ENCODE assay signal across 26 cellular contexts in genomic region chr13:106474906-106475305, GRCh38.
DNase-seq lines count a peak whose midpoint lies in the region; ATAC-seq and TF ChIP-seq lines count a peak whose summit lies in the region.
"Had no signal": no experiment of that assay in that cellular context is flagged by ENCODE, and none has a peak within 500 bp of the region (broad histone marks: within the 10 kb centered on the region; RNA-seq: fewer than 3 reads in every experiment).

No MANE protein-coding gene starts in this region.

- no peaks in the 10 kb centered on the region for H4K20me1 ChIP-seq in mammary epithelial cell (ENCODE audit: insufficient read depth, low read length)
- H4K20me1 ChIP-seq: BLaER1 treated with 17β-estradiol and CSF1 and Interleukin-3, amounts not matched to agents 10 nM and 100 nM had no signal

- POLR2A ChIA-PET in MCF 10A (lab: Yijun Ruan, JAX): no interaction called here

- no peak overlapping the region for H3K27ac ChIP-seq in mammary epithelial cell (ENCODE audit: insufficient read depth, low read depth, low read length)
- H3K27ac ChIP-seq in stomach: peak overlapping the region in 4 of 5 donors; percentile 49 to 67 (median 52)
- H3K27ac ChIP-seq: 22Rv1; BLaER1 treated with 17β-estradiol and CSF1 and Interleukin-3, amounts not matched to agents 10 nM and 100 nM; HL-60; SJCRH30 had no signal

- BruUV-seq in MCF 10A (replicated peaks; lab: Mats Ljungman, UMichigan) (no TSS peak), mammary epithelial cell (replicated peaks; lab: Mats Ljungman, UMichigan) (no TSS peak)

- dilution Hi-C loops in mammary epithelial cell (cut with HindIII; ENCODE audit: low sequenced_read_pairs): no loop called here

- no peaks in the 10 kb centered on the region for H3K9me3 ChIP-seq in mammary epithelial cell (replicated peaks; ENCODE audit: insufficient read depth, low read length)
- no peaks in the 10 kb centered on the region for H3K9me3 ChIP-seq in stomach
- H3K9me3 ChIP-seq: SJCRH30 had no signal

- ATAC-seq in HG02588 (IDR thresholded peaks at IDR 0.05; ENCODE audit: unreplicated experiment): no peak
- no peak for ATAC-seq in HG03520 (IDR thresholded peaks at IDR 0.05; ENCODE audit: unreplicated experiment)
- ATAC-seq: CD8-positive, alpha-beta T cell; Panc1 had no signal

- H3K36me3 ChIP-seq in mammary epithelial cell (ENCODE audit: insufficient read depth, low read length) (no peaks in the 10 kb centered on the region), stomach (no peaks in the 10 kb centered on the region)
- H3K36me3 ChIP-seq: BLaER1 treated with 17β-estradiol and CSF1 and Interleukin-3, amounts not matched to agents 10 nM and 100 nM; SJCRH30 had no signal

- H3K4me1 ChIP-seq in mammary epithelial cell (ENCODE audit: insufficient read depth, low read length) (peaks cover 19% of the 10 kb centered on the region), stomach (peaks cover 21 to 39% (median 29%) of the 10 kb centered on the region in 4 donors)
- H3K4me1 ChIP-seq: SJCRH30 had no signal

- no peaks in the 10 kb centered on the region for H3K79me2 ChIP-seq in mammary epithelial cell (ENCODE audit: insufficient read depth, low read length)

- H3K27ac Mint-ChIP-seq in MCF 10A (ENCODE audit: low read depth, unreplicated experiment): peak overlapping the region; percentile 12
- peak overlapping the region; percentile 15 for H3K27ac Mint-ChIP-seq in nephron progenitor cell
- no peak overlapping the region for H3K27ac Mint-ChIP-seq in glutamatergic neuron (ENCODE audit: unreplicated experiment)
- H3K27ac Mint-ChIP-seq: CD8-positive, alpha-beta T cell had no signal

- no peak overlapping the region for H3K4me2 ChIP-seq in mammary epithelial cell (ENCODE audit: insufficient read depth, low read depth, low read length)
- H3K4me2 ChIP-seq: BLaER1 treated with 17β-estradiol and CSF1 and Interleukin-3, amounts not matched to agents 10 nM and 100 nM had no signal

- no peak for TF ChIP-seq EP300 in stomach (IDR thresholded peaks at IDR 0.05)

- no peak overlapping the region for H2AFZ ChIP-seq in mammary epithelial cell (ENCODE audit: low read depth, low read length)

- no peak for TF ChIP-seq POLR2A in stomach (IDR thresholded peaks at IDR 0.05)

- in situ Hi-C loops in mammary epithelial cell (cut with MboI; ENCODE audit: low sequenced_read_pairs in 2 of 2): no loop called here

- H3K27me3 ChIP-seq in mammary epithelial cell (ENCODE audit: insufficient read depth, low read length) (no peaks in the 10 kb centered on the region), stomach (no peaks in the 10 kb centered on the region)
- H3K27me3 ChIP-seq: BLaER1 treated with 17β-estradiol and CSF1 and Interleukin-3, amounts not matched to agents 10 nM and 100 nM; SJCRH30 had no signal

- H3K9me3 Mint-ChIP-seq in MCF 10A (ENCODE audit: unreplicated experiment) (no peaks in the 10 kb centered on the region), nephron progenitor cell (peaks cover 8% of the 10 kb centered on the region), glutamatergic neuron (ENCODE audit: unreplicated experiment) (no peaks in the 10 kb centered on the region)
- H3K9me3 Mint-ChIP-seq: CD8-positive, alpha-beta T cell had no signal

- H3K27me3 Mint-ChIP-seq in MCF 10A (ENCODE audit: insufficient read depth, unreplicated experiment) (no peaks in the 10 kb centered on the region), nephron progenitor cell (ENCODE audit: low read depth, poor library complexity) (peaks cover 15% of the 10 kb centered on the region), glutamatergic neuron (ENCODE audit: unreplicated experiment) (no peaks in the 10 kb centered on the region)

- H3K36me3 Mint-ChIP-seq in MCF 10A (ENCODE audit: insufficient read depth, unreplicated experiment): no peaks in the 10 kb centered on the region
- no peaks in the 10 kb centered on the region for H3K36me3 Mint-ChIP-seq in nephron progenitor cell (ENCODE audit: low read depth)
- H3K36me3 Mint-ChIP-seq in glutamatergic neuron (ENCODE audit: unreplicated experiment): no peaks in the 10 kb centered on the region
- H3K36me3 Mint-ChIP-seq: CD8-positive, alpha-beta T cell had no signal

- H3K4me3 Mint-ChIP-seq in MCF 10A (ENCODE audit: unreplicated experiment): no peak overlapping the region
- H3K4me3 Mint-ChIP-seq in nephron progenitor cell: no peak overlapping the region
- H3K4me3 Mint-ChIP-seq in glutamatergic neuron (ENCODE audit: unreplicated experiment): no peak overlapping the region
- H3K4me3 Mint-ChIP-seq: CD8-positive, alpha-beta T cell had no signal

- TF ChIP-seq CTCF in MCF 10A (IDR thresholded peaks at IDR 0.05; ENCODE audit: unreplicated experiment) (no peak), mammary epithelial cell (conservative IDR thresholded peaks at IDR 0.05 in 1 of 2, IDR thresholded peaks at IDR 0.05 in 1 of 2; ENCODE audit: extremely low read depth in 1 of 2, insufficient read depth in 1 of 2, low read depth in 1 of 2, low read length in 2 of 2) (no peak), nephron progenitor cell (IDR thresholded peaks at IDR 0.05) (no peak), stomach (IDR thresholded peaks at IDR 0.05) (no peak), glutamatergic neuron (IDR thresholded peaks at IDR 0.05; ENCODE audit: partially characterized antibody, unreplicated experiment) (no peak)

- intact Hi-C loops in MCF 10A (cut with micrococcal nuclease): loop anchor here (5.0 kb wide), 1 partner anchor 393 kb away; no protein-coding TSS in a partner anchor
- intact Hi-C loops in mammary epithelial cell (cut with micrococcal nuclease): loop anchor here (5.0 kb wide), 1 partner anchor 483 kb away; no protein-coding TSS in a partner anchor
- intact Hi-C loops in stomach (cut with DNase I; ENCODE audit: low total_unique reads): no loop called here

- 100% methylated on average over 6 of the region's 6 CpGs for WGBS in mammary epithelial cell (ENCODE audit: low coverage, missing lambda C conversion rate)
- 28 to 66% (median 49%) methylated on average over 6 of the region's 6 CpGs for WGBS in stomach, 5 donors

- CTCF ChIA-PET in MCF 10A (lab: Yijun Ruan, JAX) (interaction anchor here (0.6 kb wide), 1 partner anchor 132 kb away, joined by 3 read pairs; no protein-coding TSS in a partner anchor), mammary epithelial cell (lab: Charles Lee; ENCODE audit: low non-redundant PET) (no interaction called here)

- no peak overlapping the region for H3K4me3 ChIP-seq in mammary epithelial cell (replicated peaks in 1 of 3; ENCODE audit: insufficient read depth in 1 of 3, low read depth in 2 of 3, low read length in 3 of 3)
- no peak overlapping the region for H3K4me3 ChIP-seq in stomach
- H3K4me3 ChIP-seq: BLaER1 treated with 17β-estradiol and CSF1 and Interleukin-3, amounts not matched to agents 10 nM and 100 nM; SJCRH30 had no signal

- H3K9ac ChIP-seq in mammary epithelial cell (ENCODE audit: insufficient read depth, low read length): no peak overlapping the region
- H3K9ac ChIP-seq: BLaER1 treated with 17β-estradiol and CSF1 and Interleukin-3, amounts not matched to agents 10 nM and 100 nM had no signal

- DNase-seq in MCF 10A (ENCODE audit: unreplicated experiment) (no peak), mammary epithelial cell (no peak), amniotic epithelial cell (ENCODE audit: low read depth) (peak; percentile 34), nephron progenitor cell (no peak), stomach (no peak), glutamatergic neuron (no peak)
- DNase-seq: Calu3; CD8-positive, alpha-beta T cell; DMS153; GDM1; KBM-7; NCI-H1092; NCI-H1436 treated with DMSO at 0.1 percent for 48 hours; NCI-H2081; NCI-H2171; NCI-H345; NCI-H524; NCI-H774; NK-92 treated with Interleukin-12 subunit alpha and Interleukin-12 subunit beta, amount 100 ng/mL, for 24 hours; SJCRH30 had no signal

- H3K4me1 Mint-ChIP-seq in MCF 10A (ENCODE audit: insufficient read depth, unreplicated experiment) (peaks cover 10% of the 10 kb centered on the region), nephron progenitor cell (peaks cover 73% of the 10 kb centered on the region), glutamatergic neuron (ENCODE audit: low read depth, unreplicated experiment) (peaks cover 2% of the 10 kb centered on the region)
